In genomic region chr3:33167716-33168339, GRCh38 we compare ENCODE assay signal across 21 cellular contexts. TPM values are rescaled to one million over a fixed set of nuclear protein-coding genes. Genes with fewer than 3 reads are reported as not detected.
DNase-seq lines count a peak whose midpoint lies in the region; ATAC-seq, FAIRE-seq and TF ChIP-seq lines count a peak whose summit lies in the region.
"Had no signal": no experiment of that assay in that cellular context is flagged by ENCODE, and none has a peak within 500 bp of the region (broad histone marks: within the 10 kb centered on the region; RNA-seq: fewer than 3 reads in every experiment).

No MANE protein-coding gene starts in this region.

- dilution Hi-C loops in endothelial cell of umbilical vein (cut with MboI; ENCODE audit: extremely low pct_ligation_motif_present, low sequenced_read_pairs), result no loop called here

- peak; percentile 38 for DNase-seq in endothelial cell of umbilical vein (ENCODE audit: low read depth, low spot score)
- DNase-seq in osteocyte (ENCODE audit: extremely low spot score, unreplicated experiment), result peak; percentile 59
- DNase-seq in nucleus accumbens (lab: John Stamatoyannopoulos, UW), result no peak
- DNase-seq in COLO829 (ENCODE audit: low spot score), result no peak
- DNase-seq in posterior cingulate gyrus, result no peak
- DNase-seq: activated naive CD4-positive, alpha-beta T cell; anterior cingulate cortex; EL; MG63; NCI-H1694 treated with DMSO at 0.1 percent for 48 hours; NCI-H446; Right ventricle myocardium superior; small intestine; stimulated activated CD4-positive, alpha-beta T cell treated with anti-CD3 and anti-CD28 coated beads, Interleukin-4, amount 100 ng/mL, for 24 hours; substantia nigra; T-cell had no signal

- peak overlapping the region; percentile 32; the same call in 1 of the 2 replicates for H2AFZ ChIP-seq in OCI-LY3 (ENCODE audit: low read depth, low read length)
- H2AFZ ChIP-seq in endothelial cell of umbilical vein (ENCODE audit: low read depth, low read length), result no peak overlapping the region

- POLR2A ChIA-PET in endothelial cell of umbilical vein (lab: Charles Lee), result no interaction called here

- peaks cover 3% of the 10 kb centered on the region for H3K36me3 Mint-ChIP-seq in osteocyte (ENCODE audit: unreplicated experiment)
- H3K36me3 Mint-ChIP-seq: T-cell had no signal

- no peak for FAIRE-seq in endothelial cell of umbilical vein (lab: Jason Lieb, UNC)
- FAIRE-seq: small intestine had no signal

- TF ChIP-seq POLR2A in endothelial cell of umbilical vein (IDR thresholded peaks at IDR 0.05; ENCODE audit: low read depth, low read length), result no peak

- ATAC-seq in HG03432 (IDR thresholded peaks at IDR 0.05; ENCODE audit: unreplicated experiment) (peak; percentile 38), HG03135 (IDR thresholded peaks at IDR 0.05; ENCODE audit: unreplicated experiment) (no peak)
- ATAC-seq: gastroesophageal sphincter, T-cell had no signal

- TF ChIP-seq CTCF in OCI-LY3 (IDR thresholded peaks at IDR 0.05; ENCODE audit: low read depth, low read length), result no peak
- TF ChIP-seq CTCF in endothelial cell of umbilical vein (IDR thresholded peaks at IDR 0.05; ENCODE audit: extremely low read depth in 1 of 2, insufficient read depth in 1 of 2, low read depth in 1 of 2, low read length in 2 of 2), result no peak
- no peak for TF ChIP-seq CTCF in osteocyte (IDR thresholded peaks at IDR 0.05)

- no peaks in the 10 kb centered on the region for H3K27me3 Mint-ChIP-seq in osteocyte (ENCODE audit: unreplicated experiment)

- H3K9ac ChIP-seq in OCI-LY3 (ENCODE audit: low read length), result no peak overlapping the region
- no peak overlapping the region for H3K9ac ChIP-seq in endothelial cell of umbilical vein (replicated peaks; ENCODE audit: extremely low read depth, insufficient read depth, low read length)

- H3K4me3 ChIP-seq in OCI-LY3 (ENCODE audit: low read length) (no peak overlapping the region), endothelial cell of umbilical vein (replicated peaks in 1 of 3; ENCODE audit: insufficient read depth in 1 of 3, low read depth in 1 of 3, low read length in 3 of 3) (no peak overlapping the region)
- H3K4me3 ChIP-seq: gastroesophageal sphincter, MG63 had no signal

- peaks cover 10% of the 10 kb centered on the region for H3K4me1 Mint-ChIP-seq in osteocyte (ENCODE audit: unreplicated experiment)

- CTCF ChIA-PET in endothelial cell of umbilical vein (lab: Charles Lee), result interaction anchor here (0.7 to 2.1 kb wide), 4 partner anchors 31 to 205 kb away, joined by 3 to 11 read pairs (median 4); no protein-coding TSS in a partner anchor

- H3K4me1 ChIP-seq in OCI-LY3 (ENCODE audit: low read length) (no peaks in the 10 kb centered on the region), endothelial cell of umbilical vein (ENCODE audit: control insufficient read depth, extremely low read depth, insufficient read depth, low read length) (no peaks in the 10 kb centered on the region)

- H3K9me1 ChIP-seq in endothelial cell of umbilical vein (replicated peaks; ENCODE audit: control insufficient read depth, extremely low read depth, insufficient read depth, low read length), result no peaks in the 10 kb centered on the region

- H4K20me1 ChIP-seq in OCI-LY3 (ENCODE audit: insufficient read depth, low read length) (no peaks in the 10 kb centered on the region), endothelial cell of umbilical vein (replicated peaks; ENCODE audit: control insufficient read depth, extremely low read depth, insufficient read depth, low read length) (no peaks in the 10 kb centered on the region)

- H3K27ac Mint-ChIP-seq in osteocyte (ENCODE audit: unreplicated experiment), result peak overlapping the region; percentile 0
- H3K27ac Mint-ChIP-seq: T-cell had no signal

- H3K27me3 ChIP-seq in OCI-LY3 (ENCODE audit: low read depth, low read length) (no peaks in the 10 kb centered on the region), endothelial cell of umbilical vein (ENCODE audit: control insufficient read depth in 2 of 2, insufficient read depth in 2 of 2, low read length in 2 of 2) (no peaks in the 10 kb centered on the region)
- H3K27me3 ChIP-seq: gastroesophageal sphincter, MG63 had no signal

- no peak overlapping the region for H3K4me2 ChIP-seq in OCI-LY3 (ENCODE audit: low read length)
- no peak overlapping the region for H3K4me2 ChIP-seq in endothelial cell of umbilical vein (ENCODE audit: insufficient read depth, low read length)

- H3K27ac ChIP-seq in OCI-LY3 (ENCODE audit: low read length) (no peak overlapping the region), endothelial cell of umbilical vein (ENCODE audit: insufficient read depth, low read depth, low read length) (no peak overlapping the region)
- H3K27ac ChIP-seq: epithelial cell of prostate had no signal

- BruUV-seq in endothelial cell of umbilical vein (replicated peaks; lab: Mats Ljungman, UMichigan), result no TSS peak

- H3K36me3 ChIP-seq in OCI-LY3 (replicated peaks; ENCODE audit: low read depth, low read length), result no peaks in the 10 kb centered on the region
- no peaks in the 10 kb centered on the region for H3K36me3 ChIP-seq in endothelial cell of umbilical vein (ENCODE audit: control insufficient read depth in 2 of 2, extremely low read depth in 1 of 2, insufficient read depth in 2 of 2, low read length in 2 of 2)
- H3K36me3 ChIP-seq: gastroesophageal sphincter, MG63 had no signal

- H3K9me3 ChIP-seq in OCI-LY3 (ENCODE audit: insufficient read depth, low read length), result no peaks in the 10 kb centered on the region
- H3K9me3 ChIP-seq in endothelial cell of umbilical vein (replicated peaks; ENCODE audit: control insufficient read depth, insufficient read depth, low read length), result no peaks in the 10 kb centered on the region
- H3K9me3 ChIP-seq: gastroesophageal sphincter, MG63 had no signal

- H3K79me2 ChIP-seq in OCI-LY3 (ENCODE audit: low read length) (no peaks in the 10 kb centered on the region), endothelial cell of umbilical vein (ENCODE audit: control insufficient read depth, insufficient read depth, low read length) (no peaks in the 10 kb centered on the region)

- intact Hi-C loops in endothelial cell of umbilical vein (cut with micrococcal nuclease), result no loop called here
- intact Hi-C loops in posterior cingulate gyrus (cut with DNase I), result no loop called here

- H3K9me3 Mint-ChIP-seq in osteocyte (ENCODE audit: unreplicated experiment), result peaks cover 3% of the 10 kb centered on the region
- H3K9me3 Mint-ChIP-seq: T-cell had no signal

- no peak overlapping the region for H3K4me3 Mint-ChIP-seq in osteocyte (ENCODE audit: unreplicated experiment)
- H3K4me3 Mint-ChIP-seq: T-cell had no signal

TF ChIP-seq in endothelial cell of umbilical vein, 7 proteins besides CTCF, POLR2A, EP300 and RAD21:
- TF ChIP-seq GATA2 (IDR thresholded peaks at IDR 0.05; ENCODE audit: insufficient read depth, insufficient read length, low read depth, low read length), result no peak
- no peak for TF ChIP-seq FOS (IDR thresholded peaks at IDR 0.05; ENCODE audit: borderline replicate concordance, insufficient read depth, low read length)
- no peak for TF ChIP-seq MAX (IDR thresholded peaks at IDR 0.05; ENCODE audit: insufficient read depth, insufficient read length)
- no peak for TF ChIP-seq MYC (IDR thresholded peaks at IDR 0.05; ENCODE audit: low read depth, low read length)
- TF ChIP-seq JUN (IDR thresholded peaks at IDR 0.05; ENCODE audit: borderline replicate concordance, insufficient read depth, insufficient read length, low read depth), result no peak
- TF ChIP-seq POLR2AphosphoS5 (IDR thresholded peaks at IDR 0.05; ENCODE audit: insufficient read depth, low read depth, low read length), result no peak
- TF ChIP-seq EZH2 (IDR thresholded peaks at IDR 0.05; ENCODE audit: borderline replicate concordance, low read depth, low read length, severe bottlenecking), result no peak

RNA-seq across cellular contexts. Expression of gene SUSD5, which starts 50.8 kb away (rescaled TPM):
- total RNA-seq in endothelial cell of umbilical vein, result 15.3 and 18.8 TPM in 2 replicates
- polyA plus RNA-seq in endothelial cell of umbilical vein, result 5.5 and 7.7 TPM in 2 replicates
- polyA plus RNA-seq in endothelial cell of umbilical vein (2011; cell fraction: cytosol; rRNA removed), result 7.9 and 8.3 TPM in 2 replicates
- 5.2 and 6.6 TPM in 2 replicates for polyA plus RNA-seq in endothelial cell of umbilical vein (2011; cell fraction: nucleus; rRNA removed)
- 34.3 and 51.9 TPM in 2 replicates for polyA plus RNA-seq in endothelial cell of umbilical vein (2012)
- 13.7 and 19.0 TPM in 2 replicates for polyA minus RNA-seq in endothelial cell of umbilical vein
- polyA minus RNA-seq in endothelial cell of umbilical vein (2011; cell fraction: cytosol; rRNA and poly(A)+ RNA removed), result not detected
- 4.7 and 5.8 TPM in 2 replicates for polyA minus RNA-seq in endothelial cell of umbilical vein (2011; cell fraction: nucleus; rRNA and poly(A)+ RNA removed)
- 22.7 and 25.5 TPM in 2 replicates for total RNA-seq in osteocyte
- total RNA-seq: T-cell had no signal

RNA-seq across cellular contexts. Expression of gene CRTAP, which starts 54.0 kb away (rescaled TPM):
- total RNA-seq in endothelial cell of umbilical vein (198 and 204 TPM in 2 replicates), osteocyte (308 and 332 TPM in 2 replicates)
- 213 and 219 TPM in 2 replicates for polyA plus RNA-seq in endothelial cell of umbilical vein
- 189 and 197 TPM in 2 replicates for polyA plus RNA-seq in endothelial cell of umbilical vein (2011; cell fraction: cytosol; rRNA removed)
- 61.7 and 64.3 TPM in 2 replicates for polyA plus RNA-seq in endothelial cell of umbilical vein (2011; cell fraction: nucleus; rRNA removed)
- 172 and 178 TPM in 2 replicates for polyA plus RNA-seq in endothelial cell of umbilical vein (2012)
- polyA minus RNA-seq in endothelial cell of umbilical vein, result 112 and 137 TPM in 2 replicates
- polyA minus RNA-seq in endothelial cell of umbilical vein (2011; cell fraction: cytosol; rRNA and poly(A)+ RNA removed), result 130 TPM
- polyA minus RNA-seq in endothelial cell of umbilical vein (2011; cell fraction: nucleus; rRNA and poly(A)+ RNA removed), result 28.2 and 34.2 TPM in 2 replicates

Comparison
In these comparisons a context has a peak if more than half of its experiments do, and no peak if none do; other contexts are left out.
1. DNase-seq: peak in endothelial cell of umbilical vein (single experiment) and osteocyte (single experiment); none in nucleus accumbens (0 of 56), COLO829 (single experiment) and posterior cingulate gyrus (0 of 10).